Comparison of ENCODE assay signal across 7 cellular contexts in genomic region chrX:29478336-29479069, GRCh38.
DNase-seq lines count a peak whose midpoint lies in the region; ATAC-seq and TF ChIP-seq lines count a peak whose summit lies in the region.

No MANE protein-coding gene starts in this region.

- peaks cover 0 to 5% (median 1%) of the 10 kb centered on the region in 11 donors for H3K9me3 Mint-ChIP-seq in naive thymus-derived CD4-positive, alpha-beta T cell

- H3K4me3 ChIP-seq in GM12865 (ENCODE audit: low read depth, low read length) (peak overlapping the region; percentile 72), gastroesophageal sphincter (no peak overlapping the region)
- no peak overlapping the region for H3K4me3 ChIP-seq in naive thymus-derived CD4-positive, alpha-beta T cell (ENCODE audit: low read length)

- ATAC-seq in GM21360 (IDR thresholded peaks at IDR 0.05; ENCODE audit: unreplicated experiment): peak; percentile 92
- ATAC-seq in HG03442 (IDR thresholded peaks at IDR 0.05; ENCODE audit: unreplicated experiment): peak; percentile 88
- no peak for ATAC-seq in gastroesophageal sphincter
- ATAC-seq in naive thymus-derived CD4-positive, alpha-beta T cell: no peak

- no peaks in the 10 kb centered on the region for H3K36me3 ChIP-seq in gastroesophageal sphincter
- H3K36me3 ChIP-seq in naive thymus-derived CD4-positive, alpha-beta T cell (ENCODE audit: control insufficient read depth in 2 of 3, insufficient read depth in 3 of 3, low read length in 3 of 3): no peaks in the 10 kb centered on the region

- no peaks in the 10 kb centered on the region for H3K27me3 ChIP-seq in gastroesophageal sphincter
- no peaks in the 10 kb centered on the region for H3K27me3 ChIP-seq in naive thymus-derived CD4-positive, alpha-beta T cell (ENCODE audit: control insufficient read depth in 2 of 2, insufficient read depth in 2 of 2, low read length in 2 of 2)

- no peaks in the 10 kb centered on the region for H3K27me3 Mint-ChIP-seq in naive thymus-derived CD4-positive, alpha-beta T cell

- intact Hi-C loops in naive thymus-derived CD4-positive, alpha-beta T cell (cut with micrococcal nuclease): no loop called here

- WGBS in gastroesophageal sphincter (ENCODE audit: low coverage in 1 of 2), 2 donors: 45 to 58% methylated on average over 7 to 9 of the region's 10 CpGs

- no peak overlapping the region for H3K4me3 Mint-ChIP-seq in naive thymus-derived CD4-positive, alpha-beta T cell

- TF ChIP-seq POLR2A in gastroesophageal sphincter (IDR thresholded peaks at IDR 0.05): no peak

- POLR2A ChIA-PET in naive thymus-derived CD4-positive, alpha-beta T cell (lab: Charles Lee): no interaction called here

- no peaks in the 10 kb centered on the region for H3K9me3 ChIP-seq in gastroesophageal sphincter
- no peaks in the 10 kb centered on the region for H3K9me3 ChIP-seq in naive thymus-derived CD4-positive, alpha-beta T cell (ENCODE audit: control insufficient read depth in 2 of 3, low read length in 3 of 3)

- DNase-seq in GM12865 (ENCODE audit: low read depth): peak; percentile 76
- peak; percentile 24 for DNase-seq in RKO (ENCODE audit: low spot score)
- DNase-seq in naive thymus-derived CD4-positive, alpha-beta T cell: no peak
- DNase-seq in NCI-H1092 (lab: John Stamatoyannopoulos, UW): no peak

- TF ChIP-seq EP300 in gastroesophageal sphincter (IDR thresholded peaks at IDR 0.05): no peak

- H3K4me1 ChIP-seq in gastroesophageal sphincter: no peaks in the 10 kb centered on the region
- no peaks in the 10 kb centered on the region for H3K4me1 ChIP-seq in naive thymus-derived CD4-positive, alpha-beta T cell (ENCODE audit: control insufficient read depth in 2 of 2, insufficient read depth in 2 of 2, low read length in 2 of 2)

- CTCF ChIA-PET in naive thymus-derived CD4-positive, alpha-beta T cell (lab: Charles Lee): no interaction called here

- TF ChIP-seq CTCF in GM12865 (IDR thresholded peaks at IDR 0.05; ENCODE audit: insufficient read depth, low read depth, low read length, missing control alignments) (peak; percentile 69), gastroesophageal sphincter (IDR thresholded peaks at IDR 0.05) (peak in 3 of 4 experiments; percentile 20 to 48 (median 27))

- H3K4me1 Mint-ChIP-seq in naive thymus-derived CD4-positive, alpha-beta T cell: peaks cover 0 to 3% (median 0%) of the 10 kb centered on the region in 7 donors

- no peak overlapping the region for H3K27ac Mint-ChIP-seq in naive thymus-derived CD4-positive, alpha-beta T cell

- H3K36me3 Mint-ChIP-seq in naive thymus-derived CD4-positive, alpha-beta T cell: no peaks in the 10 kb centered on the region

- no peak overlapping the region for H3K27ac ChIP-seq in gastroesophageal sphincter
- H3K27ac ChIP-seq in naive thymus-derived CD4-positive, alpha-beta T cell (ENCODE audit: low read depth, low read length): no peak overlapping the region

Comparison
In these comparisons a context has a peak if more than half of its experiments do, and no peak if none do; other contexts are left out.
1. DNase-seq: peak in GM12865 (single experiment) and RKO (single experiment); none in naive thymus-derived CD4-positive, alpha-beta T cell (0 of 9) and NCI-H1092 (single experiment).
2. ATAC-seq: peak in GM21360 (single experiment) and HG03442 (single experiment); none in gastroesophageal sphincter (single experiment) and naive thymus-derived CD4-positive, alpha-beta T cell (single experiment).